12 cellular contexts compared by ENCODE assay signal in the genomic region with DNA sequence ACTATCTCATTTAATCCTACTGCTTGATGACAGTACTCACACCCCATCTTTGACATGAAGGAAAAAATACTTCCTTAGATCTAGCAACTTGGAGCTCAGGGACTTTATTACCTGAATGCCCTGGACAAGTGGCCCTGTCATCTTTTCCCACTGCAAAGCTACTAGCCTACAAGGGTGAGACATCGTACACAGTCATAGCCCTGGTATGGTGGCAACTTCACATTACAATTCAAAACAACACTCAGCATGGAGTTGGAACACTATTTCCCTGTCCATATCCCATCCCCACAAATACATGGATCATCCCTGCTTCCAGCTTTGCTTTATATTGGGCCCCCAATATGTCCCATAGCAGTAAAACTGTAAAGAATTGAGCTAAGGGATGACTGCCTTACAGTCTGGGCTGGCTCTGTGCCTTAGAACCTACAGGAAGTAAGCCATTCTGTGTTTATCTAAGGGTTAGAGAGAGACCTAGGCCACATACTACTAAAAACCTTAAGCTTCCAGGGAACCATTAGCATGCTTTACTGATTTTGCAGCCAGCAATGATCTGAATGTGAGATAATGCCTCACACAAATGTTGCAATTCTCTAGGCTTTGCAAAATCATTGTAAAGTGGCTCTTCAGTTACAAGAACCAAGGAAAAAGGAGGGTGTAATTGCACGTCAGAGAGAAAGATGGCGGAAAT. TPM values are rescaled to one million over a fixed set of nuclear protein-coding genes. Genes with fewer than 3 reads are reported as not detected.
A peak's percentile ranks its signal among the peaks of the same experiment; 100 is the strongest.
DNase-seq lines count a peak whose midpoint lies in the region; TF ChIP-seq lines count a peak whose summit lies in the region.
"Had no signal": no experiment of that assay in that cellular context is flagged by ENCODE, and none has a peak within 500 bp of the region (broad histone marks: within the 10 kb centered on the region; RNA-seq: fewer than 3 reads in every experiment).

No MANE protein-coding gene starts in this region.

- no peaks in the 10 kb centered on the region for H3K27me3 ChIP-seq in CD4-positive, alpha-beta memory T cell (ENCODE audit: insufficient read depth, low read length)
- H3K27me3 ChIP-seq in brain microvascular endothelial cell (replicated peaks): no peaks in the 10 kb centered on the region
- H3K27me3 ChIP-seq: breast epithelium had no signal

- peaks cover 4% of the 10 kb centered on the region for H3K36me3 ChIP-seq in CD4-positive, alpha-beta memory T cell (ENCODE audit: insufficient read depth, low read length)
- peaks cover 3% of the 10 kb centered on the region for H3K36me3 ChIP-seq in brain microvascular endothelial cell (replicated peaks)

- no peak overlapping the region for H3K27ac ChIP-seq in CD4-positive, alpha-beta memory T cell (ENCODE audit: low read depth, low read length)
- peak overlapping the region; percentile 64 for H3K27ac ChIP-seq in brain microvascular endothelial cell
- H3K27ac ChIP-seq: breast epithelium had no signal

- H3K9me3 ChIP-seq in CD4-positive, alpha-beta memory T cell (ENCODE audit: control insufficient read depth in 1 of 2, low read length in 2 of 2): no peaks in the 10 kb centered on the region
- H3K9me3 ChIP-seq: breast epithelium had no signal

- H3K27me3 Mint-ChIP-seq in CD4-positive, alpha-beta memory T cell: no peaks in the 10 kb centered on the region
- no peaks in the 10 kb centered on the region for H3K27me3 Mint-ChIP-seq in activated CD4-positive, alpha-beta T cell treated with anti-CD3 and anti-CD28 coated beads, Interleukin-2, amount 10 ng/mL, durations not matched to agents 24 days and 14 days

- H3K4me1 Mint-ChIP-seq in CD4-positive, alpha-beta memory T cell: peaks cover 15 to 37% (median 22%) of the 10 kb centered on the region in 4 donors
- H3K4me1 Mint-ChIP-seq in activated CD4-positive, alpha-beta T cell treated with anti-CD3 and anti-CD28 coated beads, Interleukin-2, amount 10 ng/mL, durations not matched to agents 24 days and 14 days: peaks cover 6% of the 10 kb centered on the region

- H3K36me3 Mint-ChIP-seq in CD4-positive, alpha-beta memory T cell: peaks cover 27 to 41% of the 10 kb centered on the region in 2 donors
- H3K36me3 Mint-ChIP-seq in activated CD4-positive, alpha-beta T cell treated with anti-CD3 and anti-CD28 coated beads, Interleukin-2, amount 10 ng/mL, durations not matched to agents 24 days and 14 days (ENCODE audit: low read depth): peaks cover 27% of the 10 kb centered on the region

- peak overlapping the region; percentile 41 to 84 (median 68) for H3K27ac Mint-ChIP-seq in CD4-positive, alpha-beta memory T cell
- no peak overlapping the region for H3K27ac Mint-ChIP-seq in activated CD4-positive, alpha-beta T cell treated with anti-CD3 and anti-CD28 coated beads, Interleukin-2, amount 10 ng/mL, durations not matched to agents 24 days and 14 days

- H3K4me1 ChIP-seq in CD4-positive, alpha-beta memory T cell (ENCODE audit: insufficient read depth, low read length): peaks cover 14% of the 10 kb centered on the region
- H3K4me1 ChIP-seq: breast epithelium had no signal

- no peak for TF ChIP-seq CTCF in brain microvascular endothelial cell (IDR thresholded peaks at IDR 0.05; ENCODE audit: low read depth, low read length, missing control alignments)

- POLR2A ChIA-PET in CD4-positive, alpha-beta memory T cell (lab: Charles Lee; ENCODE audit: partially characterized antibody): interaction anchor here (1.1 to 2.0 kb wide), 3 partner anchors 13 to 35 kb away, joined by 5 to 10 read pairs (median 6); no protein-coding TSS in a partner anchor

- H3K4me3 ChIP-seq in CD4-positive, alpha-beta memory T cell (ENCODE audit: low read length in 2 of 2): no peak overlapping the region
- H3K4me3 ChIP-seq in brain microvascular endothelial cell (ENCODE audit: low read depth, low read length): no peak overlapping the region
- H3K4me3 ChIP-seq: breast epithelium had no signal

- intact Hi-C loops in CD4-positive, alpha-beta memory T cell (cut with micrococcal nuclease): no loop called here
- intact Hi-C loops in activated CD4-positive, alpha-beta T cell treated with anti-CD3 and anti-CD28 coated beads, Interleukin-2, amount 10 ng/mL, durations not matched to agents 24 days and 14 days (cut with micrococcal nuclease): no loop called here

- no peak overlapping the region for H3K4me3 Mint-ChIP-seq in CD4-positive, alpha-beta memory T cell
- H3K4me3 Mint-ChIP-seq in activated CD4-positive, alpha-beta T cell treated with anti-CD3 and anti-CD28 coated beads, Interleukin-2, amount 10 ng/mL, durations not matched to agents 24 days and 14 days: no peak overlapping the region

- in situ Hi-C loops in brain microvascular endothelial cell (cut with HindIII; ENCODE audit: low pct_ligation_motif_present, low sequenced_read_pairs): no loop called here

- CTCF ChIA-PET in CD4-positive, alpha-beta memory T cell (lab: Charles Lee; ENCODE audit: partially characterized antibody): interaction anchor here (0.9 to 4.3 kb wide), 6 partner anchors 12 to 283 kb away, joined by 3 to 28 read pairs (median 4); no protein-coding TSS in a partner anchor

- no peak for DNase-seq in CD4-positive, alpha-beta memory T cell
- peak; percentile 53 for DNase-seq in HT1080 (ENCODE audit: low read depth)
- peak; percentile 69 for DNase-seq in brain microvascular endothelial cell
- peak; percentile 6 for DNase-seq in mesenteric fat pad (ENCODE audit: low spot score)
- DNase-seq in DMS79 treated with DMSO at 0.1 percent for 48 hours (lab: John Stamatoyannopoulos, UW): no peak
- DNase-seq in glomerular visceral epithelial cell (ENCODE audit: extremely low spot score): no peak
- DNase-seq in GOT3 (lab: John Stamatoyannopoulos, UW): no peak
- DNase-seq in activated CD4-positive, alpha-beta T cell treated with anti-CD3 and anti-CD28 coated beads, Interleukin-2, amount 10 ng/mL, durations not matched to agents 24 days and 14 days: no peak
- DNase-seq: COR-L47, NCI-H524 treated with DMSO at 0.1 percent for 48 hours, SHP77 treated with DMSO at 0.1 percent for 48 hours had no signal

- H3K9me3 Mint-ChIP-seq in CD4-positive, alpha-beta memory T cell: no peaks in the 10 kb centered on the region
- no peaks in the 10 kb centered on the region for H3K9me3 Mint-ChIP-seq in activated CD4-positive, alpha-beta T cell treated with anti-CD3 and anti-CD28 coated beads, Interleukin-2, amount 10 ng/mL, durations not matched to agents 24 days and 14 days

RNA-seq across cellular contexts. Expression of a gene that starts 55.9 kb away (rescaled TPM):
- 10 to 100 TPM; 59.4 to 69.0 TPM for total RNA-seq in CD4-positive, alpha-beta memory T cell
- polyA plus RNA-seq in CD4-positive, alpha-beta memory T cell: 10 to 100 TPM; 12.1 to 20.4 TPM
- total RNA-seq in HT1080 (2014; rRNA removed; shearing (Covaris generic)): 27.9 and 33.2 TPM in 2 replicates
- 14.4 and 17.5 TPM in 2 replicates for polyA plus RNA-seq in HT1080 (2015; cell fraction: cytosol; rRNA removed)
- 20.7 and 25.2 TPM in 2 replicates for polyA plus RNA-seq in HT1080 (2015; cell fraction: nucleus; rRNA removed)
- total RNA-seq in mesenteric fat pad: 27.1 TPM
- 52.5 and 62.1 TPM in 2 replicates for total RNA-seq in activated CD4-positive, alpha-beta T cell treated with anti-CD3 and anti-CD28 coated beads, Interleukin-2, amount 10 ng/mL, durations not matched to agents 24 days and 14 days

Comparison
In these comparisons a context has a peak if more than half of its experiments do, and no peak if none do; other contexts are left out.
1. DNase-seq: peak in HT1080 (single experiment), brain microvascular endothelial cell (single experiment) and mesenteric fat pad (single experiment); none in CD4-positive, alpha-beta memory T cell (0 of 5), DMS79 treated with DMSO at 0.1 percent for 48 hours (single experiment), glomerular visceral epithelial cell (single experiment), GOT3 (single experiment) and activated CD4-positive, alpha-beta T cell treated with anti-CD3 and anti-CD28 coated beads, Interleukin-2, amount 10 ng/mL, durations not matched to agents 24 days and 14 days (single experiment).